Comparison of ENCODE assay signal across 33 cellular contexts in the genomic region with DNA sequence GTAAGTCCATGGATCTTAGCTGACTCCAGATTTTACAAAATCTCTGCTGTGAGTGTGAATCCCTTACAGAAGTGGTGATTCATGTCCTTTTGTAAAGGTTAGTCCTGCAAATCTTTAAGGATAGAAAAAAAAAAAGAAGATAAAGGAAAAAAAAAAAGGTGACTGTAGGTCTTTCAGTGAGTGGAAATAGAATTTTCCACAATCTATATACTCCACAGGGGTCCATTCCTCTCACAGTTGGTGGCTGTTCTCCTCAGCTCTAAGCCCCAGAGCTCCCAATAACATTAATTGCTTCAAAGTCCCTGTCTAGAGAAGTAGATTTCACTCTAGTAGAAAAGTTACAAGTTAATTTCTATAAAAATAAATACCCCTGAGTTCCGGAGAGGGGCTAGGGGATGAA.
DNase-seq lines count a peak whose midpoint lies in the region; ATAC-seq and TF ChIP-seq lines count a peak whose summit lies in the region.
"Had no signal": no experiment of that assay in that cellular context is flagged by ENCODE, and none has a peak within 500 bp of the region (broad histone marks: within the 10 kb centered on the region; RNA-seq: fewer than 3 reads in every experiment).

No MANE protein-coding gene starts in this region.

- no peaks in the 10 kb centered on the region for H4K20me1 ChIP-seq in neural progenitor cell (ENCODE audit: low read depth)

- H3K27me3 Mint-ChIP-seq in neural progenitor cell (ENCODE audit: insufficient read depth, low read depth): no peaks in the 10 kb centered on the region
- no peaks in the 10 kb centered on the region for H3K27me3 Mint-ChIP-seq in stimulated activated naive B cell treated with anti-CD40 and anti-IgM and Interleukin-4, amounts not matched to agents 10 μg/mL and 1 μg/mL and 100 μg/mL, for 72 hours
- no peaks in the 10 kb centered on the region for H3K27me3 Mint-ChIP-seq in natural killer cell (ENCODE audit: low read depth in 2 of 2)
- H3K27me3 Mint-ChIP-seq: activated naive CD4-positive, alpha-beta T cell treated with anti-CD3 and anti-CD28 coated beads, Interleukin-2, amount 50 U/mL, for 24 hours; CD4-positive, alpha-beta T cell had no signal

- TF ChIP-seq POLR2A in Peyer's patch (IDR thresholded peaks at IDR 0.05): no peak

- TF ChIP-seq CTCF in HEK293 (tag by site-specific recombination; IDR thresholded peaks at IDR 0.05): no peak
- TF ChIP-seq CTCF in neural progenitor cell (IDR thresholded peaks at IDR 0.05): no peak
- no peak for TF ChIP-seq CTCF in Peyer's patch (IDR thresholded peaks at IDR 0.05)
- TF ChIP-seq CTCF in natural killer cell (IDR thresholded peaks at IDR 0.05): no peak

- no peaks in the 10 kb centered on the region for H3K79me2 ChIP-seq in neural progenitor cell (ENCODE audit: low read depth)

- H3K27ac ChIP-seq in HEK293 (ENCODE audit: extremely low read depth, low read depth, low read length) (no peak overlapping the region), neural progenitor cell (peak overlapping the region; percentile 69), Peyer's patch (no peak overlapping the region)
- H3K27ac ChIP-seq: breast epithelium, left lung, prostate gland, sigmoid colon, transverse colon, VCaP had no signal

- H3K4me1 ChIP-seq in HEK293 (ENCODE audit: control insufficient read depth, insufficient read depth, low read length): peaks cover 14% of the 10 kb centered on the region
- peaks cover 54% of the 10 kb centered on the region for H3K4me1 ChIP-seq in neural progenitor cell
- H3K4me1 ChIP-seq in Peyer's patch: no peaks in the 10 kb centered on the region
- H3K4me1 ChIP-seq: breast epithelium, HAP-1, left lung, prostate gland, sigmoid colon, transverse colon had no signal

- peak overlapping the region; percentile 70 for H3K4me2 ChIP-seq in neural progenitor cell

- no peak for ATAC-seq in stimulated activated naive B cell treated with anti-CD40 and anti-IgM and Interleukin-4, amounts not matched to agents 10 μg/mL and 1 μg/mL and 100 μg/mL, for 72 hours (replicated peaks)
- ATAC-seq in natural killer cell: no peak
- no peak for ATAC-seq in GM19395 (IDR thresholded peaks at IDR 0.05; ENCODE audit: unreplicated experiment)
- ATAC-seq: left lung; Panc1; stimulated activated effector memory CD8-positive, alpha-beta T cell treated with anti-CD3 and anti-CD28 coated beads, Interleukin-12 subunit alpha, Interleukin-12 subunit beta, amount 100 ng/mL, for 72 hours had no signal

- H3K4me3 ChIP-seq in HEK293 (ENCODE audit: low read depth, low read length) (no peak overlapping the region), neural progenitor cell (peak overlapping the region; percentile 22), Peyer's patch (no peak overlapping the region)
- H3K4me3 ChIP-seq: breast epithelium, HAP-1, left lung, prostate gland, sigmoid colon, transverse colon had no signal

- peaks cover 56% of the 10 kb centered on the region for H3K4me1 Mint-ChIP-seq in neural progenitor cell
- no peaks in the 10 kb centered on the region for H3K4me1 Mint-ChIP-seq in stimulated activated naive B cell treated with anti-CD40 and anti-IgM and Interleukin-4, amounts not matched to agents 10 μg/mL and 1 μg/mL and 100 μg/mL, for 72 hours
- H3K4me1 Mint-ChIP-seq in natural killer cell: no peaks in the 10 kb centered on the region
- H3K4me1 Mint-ChIP-seq: activated naive CD4-positive, alpha-beta T cell treated with anti-CD3 and anti-CD28 coated beads, Interleukin-2, amount 50 U/mL, for 24 hours; stimulated activated effector memory CD8-positive, alpha-beta T cell treated with anti-CD3 and anti-CD28 coated beads, Interleukin-12 subunit alpha, Interleukin-12 subunit beta, amount 100 ng/mL, for 72 hours had no signal

- no peaks in the 10 kb centered on the region for H3K9me3 ChIP-seq in HEK293 (ENCODE audit: control insufficient read depth, insufficient read depth, low read depth, low read length)
- no peaks in the 10 kb centered on the region for H3K9me3 ChIP-seq in neural progenitor cell (ENCODE audit: low read depth)
- no peaks in the 10 kb centered on the region for H3K9me3 ChIP-seq in Peyer's patch
- H3K9me3 ChIP-seq: breast epithelium, HAP-1, left lung, prostate gland, sigmoid colon, transverse colon had no signal

- no peak overlapping the region for H2AFZ ChIP-seq in neural progenitor cell (replicated peaks)

- CTCF ChIA-PET in HEK293 (lab: Yijun Ruan, JAX): no interaction called here

- H3K36me3 ChIP-seq in HEK293 (ENCODE audit: control insufficient read depth in 2 of 2, insufficient read depth in 1 of 2, low read length in 2 of 2) (no peaks in the 10 kb centered on the region), neural progenitor cell (no peaks in the 10 kb centered on the region), Peyer's patch (no peaks in the 10 kb centered on the region)
- H3K36me3 ChIP-seq: breast epithelium, HAP-1, left lung, prostate gland, sigmoid colon, transverse colon had no signal

- intact Hi-C loops in natural killer cell (cut with micrococcal nuclease): no loop called here

- H3K9ac ChIP-seq in neural progenitor cell: no peak overlapping the region

- POLR2A ChIA-PET in HEK293 (lab: Yijun Ruan, JAX): no interaction called here

- H3F3A ChIP-seq in neural progenitor cell (ENCODE audit: low read depth): peaks cover 20% of the 10 kb centered on the region

- H3K4me3 Mint-ChIP-seq in neural progenitor cell: no peak overlapping the region
- H3K4me3 Mint-ChIP-seq in stimulated activated naive B cell treated with anti-CD40 and anti-IgM and Interleukin-4, amounts not matched to agents 10 μg/mL and 1 μg/mL and 100 μg/mL, for 72 hours: no peak overlapping the region
- no peak overlapping the region for H3K4me3 Mint-ChIP-seq in natural killer cell
- H3K4me3 Mint-ChIP-seq: activated naive CD4-positive, alpha-beta T cell treated with anti-CD3 and anti-CD28 coated beads, Interleukin-2, amount 50 U/mL, for 24 hours; CD4-positive, alpha-beta T cell; stimulated activated effector memory CD8-positive, alpha-beta T cell treated with anti-CD3 and anti-CD28 coated beads, Interleukin-12 subunit alpha, Interleukin-12 subunit beta, amount 100 ng/mL, for 72 hours had no signal

- H3K27ac Mint-ChIP-seq in neural progenitor cell: peak overlapping the region; percentile 47
- H3K27ac Mint-ChIP-seq in stimulated activated naive B cell treated with anti-CD40 and anti-IgM and Interleukin-4, amounts not matched to agents 10 μg/mL and 1 μg/mL and 100 μg/mL, for 72 hours: no peak overlapping the region
- H3K27ac Mint-ChIP-seq in natural killer cell: no peak overlapping the region
- H3K27ac Mint-ChIP-seq: activated naive CD4-positive, alpha-beta T cell treated with anti-CD3 and anti-CD28 coated beads, Interleukin-2, amount 50 U/mL, for 24 hours; activated T-helper 2 cell treated with anti-CD3 and anti-CD28 coated beads, Interferon-gamma antibody, Interleukin-2, Interleukin-4, amounts not matched to agents 10 μg/mL and 5 μg/mL and 100 μg/mL, durations not matched to agents 14 hours and 24 hours and 36 hours; CD4-positive, alpha-beta T cell; stimulated activated effector memory CD8-positive, alpha-beta T cell treated with anti-CD3 and anti-CD28 coated beads, Interleukin-12 subunit alpha, Interleukin-12 subunit beta, amount 100 ng/mL, for 72 hours had no signal

- H3K27me3 ChIP-seq in neural progenitor cell (no peaks in the 10 kb centered on the region), Peyer's patch (no peaks in the 10 kb centered on the region)
- H3K27me3 ChIP-seq: breast epithelium, left lung, sigmoid colon, transverse colon had no signal

- H3K36me3 Mint-ChIP-seq in neural progenitor cell (peaks cover 8% of the 10 kb centered on the region), natural killer cell (no peaks in the 10 kb centered on the region)
- no peaks in the 10 kb centered on the region for H3K36me3 Mint-ChIP-seq in stimulated activated naive B cell treated with anti-CD40 and anti-IgM and Interleukin-4, amounts not matched to agents 10 μg/mL and 1 μg/mL and 100 μg/mL, for 72 hours
- H3K36me3 Mint-ChIP-seq: activated naive CD4-positive, alpha-beta T cell treated with anti-CD3 and anti-CD28 coated beads, Interleukin-2, amount 50 U/mL, for 24 hours; stimulated activated effector memory CD8-positive, alpha-beta T cell treated with anti-CD3 and anti-CD28 coated beads, Interleukin-12 subunit alpha, Interleukin-12 subunit beta, amount 100 ng/mL, for 72 hours had no signal

- DNase-seq in NCI-H69 (lab: John Stamatoyannopoulos, UW): peak; percentile 31
- DNase-seq in iPS DF 4.7 (ENCODE audit: extremely low read depth, low spot score): peak; percentile 51
- peak; percentile 65 for DNase-seq in neural progenitor cell (ENCODE audit: low spot score)
- no peak for DNase-seq in Peyer's patch
- DNase-seq in stimulated activated naive B cell treated with anti-CD40 and anti-IgM and Interleukin-4, amounts not matched to agents 10 μg/mL and 1 μg/mL and 100 μg/mL, for 72 hours: no peak
- DNase-seq in natural killer cell: no peak
- DNase-seq: activated CD4-positive, alpha-beta T cell treated with anti-CD3 and anti-CD28 coated beads for 48 hours; activated CD8-positive, alpha-beta memory T cell treated with anti-CD3 and anti-CD28 coated beads for 24 hours; activated T-cell treated with anti-CD3 and anti-CD28 coated beads for 4 hours; amygdala; CD4-positive, alpha-beta T cell; islet precursor cell; left lung; MV-4-11; NCI-H1694 treated with DMSO at 0.1 percent for 48 hours; NCI-H226; NCI-H526 treated with DMSO at 0.1 percent for 48 hours; nucleus accumbens; SHP77 treated with DMSO at 0.1 percent for 48 hours; sigmoid colon; stimulated activated CD4-positive, alpha-beta T cell treated with anti-CD3 and anti-CD28 coated beads, Interleukin-4, amount 100 ng/mL, for 24 hours; T-helper 9 cell; transverse colon had no signal

- peaks cover 4% of the 10 kb centered on the region for H3K9me3 Mint-ChIP-seq in neural progenitor cell
- H3K9me3 Mint-ChIP-seq in stimulated activated naive B cell treated with anti-CD40 and anti-IgM and Interleukin-4, amounts not matched to agents 10 μg/mL and 1 μg/mL and 100 μg/mL, for 72 hours: peaks cover 3 to 6% of the 10 kb centered on the region in 2 donors
- H3K9me3 Mint-ChIP-seq in natural killer cell: peaks cover 8 to 13% of the 10 kb centered on the region in 2 donors
- H3K9me3 Mint-ChIP-seq: activated naive CD4-positive, alpha-beta T cell treated with anti-CD3 and anti-CD28 coated beads, Interleukin-2, amount 50 U/mL, for 24 hours; activated T-helper 2 cell treated with anti-CD3 and anti-CD28 coated beads, Interferon-gamma antibody, Interleukin-2, Interleukin-4, amounts not matched to agents 10 μg/mL and 5 μg/mL and 100 μg/mL, durations not matched to agents 14 hours and 24 hours and 36 hours; CD4-positive, alpha-beta T cell had no signal

TF ChIP-seq in HEK293, 187 proteins besides CTCF, POLR2A, EP300 and RAD21 (continues in another document):
- peak; percentile 17; the same call in 1 of the 2 replicates for TF ChIP-seq GLIS1 (tag by site-specific recombination; IDR thresholded peaks at IDR 0.05)
- TF ChIP-seq ZEB2 (tag by site-specific recombination; IDR thresholded peaks at IDR 0.05): no peak
- no peak for TF ChIP-seq ZNF341 (tag by site-specific recombination; IDR thresholded peaks at IDR 0.05; ENCODE audit: low read depth)

Comparison
In these comparisons a context has a peak if more than half of its experiments do, and no peak if none do; other contexts are left out.
1. DNase-seq: peak in NCI-H69 (single experiment), iPS DF 4.7 (single experiment) and neural progenitor cell (single experiment); none in Peyer's patch (0 of 3), stimulated activated naive B cell treated with anti-CD40 and anti-IgM and Interleukin-4, amounts not matched to agents 10 μg/mL and 1 μg/mL and 100 μg/mL, for 72 hours (single experiment) and natural killer cell (single experiment).